ENCODE assay signal across 1 cellular context in the genomic region with DNA sequence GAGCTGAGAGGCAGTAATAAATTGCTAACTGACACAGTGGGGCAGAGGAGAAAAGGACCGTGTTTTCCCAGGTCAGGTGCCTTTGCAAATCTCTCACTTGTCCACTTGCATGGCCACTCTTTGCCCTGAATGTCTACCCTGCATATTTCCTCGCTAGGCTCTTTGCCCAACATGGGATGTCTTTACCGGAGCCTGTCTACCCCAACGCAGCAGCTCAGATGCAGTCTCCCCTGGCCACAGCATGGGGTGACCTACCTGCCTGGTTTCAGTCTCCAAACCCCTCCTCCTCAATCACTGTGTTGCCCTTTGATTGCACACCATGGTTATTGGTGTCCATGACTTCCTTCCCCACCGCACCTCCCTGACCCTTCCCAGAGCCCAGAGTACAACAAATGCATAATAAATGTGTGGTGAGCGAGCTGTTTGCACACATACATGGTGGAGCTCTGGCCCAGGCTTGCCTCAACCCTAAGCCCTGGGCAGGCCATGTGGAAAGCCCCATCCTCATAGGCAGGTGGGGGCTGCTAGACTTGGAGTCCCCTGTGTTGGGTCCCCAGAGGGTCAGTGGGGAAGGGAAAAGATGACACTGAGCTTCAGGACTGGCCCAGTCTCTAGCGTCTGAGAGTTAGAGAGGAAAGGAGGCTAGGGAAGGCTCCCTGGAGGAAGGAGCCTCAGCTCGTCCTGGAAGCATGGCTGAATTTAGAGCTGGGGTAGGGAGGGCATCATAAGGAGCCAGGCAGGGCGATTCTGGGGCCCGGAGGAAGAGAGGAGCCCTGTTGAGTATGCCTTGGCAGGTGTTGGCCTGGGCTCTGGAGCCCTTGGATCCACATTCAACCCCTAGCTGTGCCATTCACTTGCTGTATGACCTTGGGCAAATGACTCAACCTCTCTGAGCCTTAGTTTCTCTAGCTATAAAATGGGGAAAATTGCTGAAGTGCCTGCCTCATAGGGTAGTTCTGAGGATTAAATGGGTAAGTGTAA.
TF ChIP-seq lines count a peak whose summit lies in the region.

No MANE protein-coding gene starts in this region.

TF ChIP-seq in HepG2, 621 proteins besides CTCF, POLR2A, EP300 and RAD21 (continued from another document and continues in another):
- TF ChIP-seq, protein P1, sequence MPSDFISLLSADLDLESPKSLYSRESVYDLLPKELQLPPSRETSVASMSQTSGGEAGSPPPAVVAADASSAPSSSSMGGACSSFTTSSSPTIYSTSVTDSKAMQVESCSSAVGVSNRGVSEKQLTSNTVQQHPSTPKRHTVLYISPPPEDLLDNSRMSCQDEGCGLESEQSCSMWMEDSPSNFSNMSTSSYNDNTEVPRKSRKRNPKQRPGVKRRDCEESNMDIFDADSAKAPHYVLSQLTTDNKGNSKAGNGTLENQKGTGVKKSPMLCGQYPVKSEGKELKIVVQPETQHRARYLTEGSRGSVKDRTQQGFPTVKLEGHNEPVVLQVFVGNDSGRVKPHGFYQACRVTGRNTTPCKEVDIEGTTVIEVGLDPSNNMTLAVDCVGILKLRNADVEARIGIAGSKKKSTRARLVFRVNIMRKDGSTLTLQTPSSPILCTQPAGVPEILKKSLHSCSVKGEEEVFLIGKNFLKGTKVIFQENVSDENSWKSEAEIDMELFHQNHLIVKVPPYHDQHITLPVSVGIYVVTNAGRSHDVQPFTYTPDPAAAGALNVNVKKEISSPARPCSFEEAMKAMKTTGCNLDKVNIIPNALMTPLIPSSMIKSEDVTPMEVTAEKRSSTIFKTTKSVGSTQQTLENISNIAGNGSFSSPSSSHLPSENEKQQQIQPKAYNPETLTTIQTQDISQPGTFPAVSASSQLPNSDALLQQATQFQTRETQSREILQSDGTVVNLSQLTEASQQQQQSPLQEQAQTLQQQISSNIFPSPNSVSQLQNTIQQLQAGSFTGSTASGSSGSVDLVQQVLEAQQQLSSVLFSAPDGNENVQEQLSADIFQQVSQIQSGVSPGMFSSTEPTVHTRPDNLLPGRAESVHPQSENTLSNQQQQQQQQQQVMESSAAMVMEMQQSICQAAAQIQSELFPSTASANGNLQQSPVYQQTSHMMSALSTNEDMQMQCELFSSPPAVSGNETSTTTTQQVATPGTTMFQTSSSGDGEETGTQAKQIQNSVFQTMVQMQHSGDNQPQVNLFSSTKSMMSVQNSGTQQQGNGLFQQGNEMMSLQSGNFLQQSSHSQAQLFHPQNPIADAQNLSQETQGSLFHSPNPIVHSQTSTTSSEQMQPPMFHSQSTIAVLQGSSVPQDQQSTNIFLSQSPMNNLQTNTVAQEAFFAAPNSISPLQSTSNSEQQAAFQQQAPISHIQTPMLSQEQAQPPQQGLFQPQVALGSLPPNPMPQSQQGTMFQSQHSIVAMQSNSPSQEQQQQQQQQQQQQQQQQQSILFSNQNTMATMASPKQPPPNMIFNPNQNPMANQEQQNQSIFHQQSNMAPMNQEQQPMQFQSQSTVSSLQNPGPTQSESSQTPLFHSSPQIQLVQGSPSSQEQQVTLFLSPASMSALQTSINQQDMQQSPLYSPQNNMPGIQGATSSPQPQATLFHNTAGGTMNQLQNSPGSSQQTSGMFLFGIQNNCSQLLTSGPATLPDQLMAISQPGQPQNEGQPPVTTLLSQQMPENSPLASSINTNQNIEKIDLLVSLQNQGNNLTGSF (CRISPR knock-in tag; IDR thresholded peaks at IDR 0.05) = no peak; the same call in 1 of the 2 replicates
- TF ChIP-seq DBP (CRISPR knock-in tag; IDR thresholded peaks at IDR 0.05; ENCODE audit: not compliant biosample characterization) (no peak), ZNF629 (CRISPR knock-in tag; conservative IDR thresholded peaks at IDR 0.05) (peak; percentile 46), ETV6 (CRISPR knock-in tag; conservative IDR thresholded peaks at IDR 0.05) (no peak), CSRNP1 (CRISPR knock-in tag; IDR thresholded peaks at IDR 0.05) (no peak; the same call in 1 of the 2 replicates), MTA3 (CRISPR knock-in tag; IDR thresholded peaks at IDR 0.05) (no peak), NCOA5 (CRISPR knock-in tag; IDR thresholded peaks at IDR 0.05) (no peak), SP5 (CRISPR knock-in tag; IDR thresholded peaks at IDR 0.05; ENCODE audit: borderline replicate concordance, low read depth) (no peak), ZNF350 (CRISPR knock-in tag; IDR thresholded peaks at IDR 0.05; ENCODE audit: borderline replicate concordance, low read depth) (0 out of 2 replicates have a peak, but pooled peaks have one; percentile 4), SRSF4 (IDR thresholded peaks at IDR 0.05; ENCODE audit: low read depth, low read length, poor library complexity, severe bottlenecking) (no peak), SSRP1 (CRISPR knock-in tag; IDR thresholded peaks at IDR 0.05) (peak; percentile 88), PHB2 (IDR thresholded peaks at IDR 0.05; ENCODE audit: partially characterized antibody) (no peak), NFYC (CRISPR knock-in tag; IDR thresholded peaks at IDR 0.05) (no peak), ZNF652 (CRISPR knock-in tag; IDR thresholded peaks at IDR 0.05; ENCODE audit: borderline replicate concordance, low read depth) (no peak), HDAC2 (CRISPR knock-in tag; IDR thresholded peaks at IDR 0.05) (no peak), KLF6 (CRISPR knock-in tag; IDR thresholded peaks at IDR 0.05) (no peak), JDP2 (CRISPR knock-in tag; IDR thresholded peaks at IDR 0.05; ENCODE audit: borderline replicate concordance) (no peak), THYN1 (CRISPR knock-in tag; IDR thresholded peaks at IDR 0.05; ENCODE audit: borderline replicate concordance, low read depth) (no peak), ZNF354B (CRISPR knock-in tag; IDR thresholded peaks at IDR 0.05) (no peak; the same call in 1 of the 2 replicates), CBFB (CRISPR knock-in tag; IDR thresholded peaks at IDR 0.05) (no peak), ZHX1 (CRISPR knock-in tag; IDR thresholded peaks at IDR 0.05; ENCODE audit: low read depth) (peak; percentile 41; the same call in 1 of the 2 replicates), SMARCC2 (IDR thresholded peaks at IDR 0.05) (no peak), ZSCAN5A (CRISPR knock-in tag; IDR thresholded peaks at IDR 0.05; ENCODE audit: borderline replicate concordance) (no peak), ZMAT5 (CRISPR knock-in tag; IDR thresholded peaks at IDR 0.05; ENCODE audit: borderline replicate concordance, low read depth) (no peak), CBX2 (IDR thresholded peaks at IDR 0.05; ENCODE audit: low read depth, low read length) (no peak), CBX2 (CRISPR knock-in tag; IDR thresholded peaks at IDR 0.05; ENCODE audit: low read depth) (no peak), ZNF747 (CRISPR knock-in tag; IDR thresholded peaks at IDR 0.05; ENCODE audit: borderline replicate concordance) (0 out of 2 replicates have a peak, but pooled peaks have one; percentile 36), MXD4 (CRISPR knock-in tag; IDR thresholded peaks at IDR 0.05) (no peak), SIN3A (IDR thresholded peaks at IDR 0.05; ENCODE audit: borderline replicate concordance, low read depth, low read length) (no peak), ZNF281 (CRISPR knock-in tag; IDR thresholded peaks at IDR 0.05; ENCODE audit: borderline replicate concordance) (no peak), NCOA1 (CRISPR knock-in tag; IDR thresholded peaks at IDR 0.05) (no peak), REL (CRISPR knock-in tag; conservative IDR thresholded peaks at IDR 0.05) (peak; percentile 81), HMG20B (CRISPR knock-in tag; conservative IDR thresholded peaks at IDR 0.05) (no peak), ZNF605 (CRISPR knock-in tag; IDR thresholded peaks at IDR 0.05) (no peak), ZNF30 (CRISPR knock-in tag; IDR thresholded peaks at IDR 0.05) (peak; percentile 76; the same call in 1 of the 2 replicates), MAX (IDR thresholded peaks at IDR 0.05) (peak; percentile 13; the same call in 1 of the 2 replicates), RBM22 (optimal IDR thresholded peaks at IDR 0.05; ENCODE audit: low read length) (peak; percentile 76)
- TF ChIP-seq, protein P2, sequence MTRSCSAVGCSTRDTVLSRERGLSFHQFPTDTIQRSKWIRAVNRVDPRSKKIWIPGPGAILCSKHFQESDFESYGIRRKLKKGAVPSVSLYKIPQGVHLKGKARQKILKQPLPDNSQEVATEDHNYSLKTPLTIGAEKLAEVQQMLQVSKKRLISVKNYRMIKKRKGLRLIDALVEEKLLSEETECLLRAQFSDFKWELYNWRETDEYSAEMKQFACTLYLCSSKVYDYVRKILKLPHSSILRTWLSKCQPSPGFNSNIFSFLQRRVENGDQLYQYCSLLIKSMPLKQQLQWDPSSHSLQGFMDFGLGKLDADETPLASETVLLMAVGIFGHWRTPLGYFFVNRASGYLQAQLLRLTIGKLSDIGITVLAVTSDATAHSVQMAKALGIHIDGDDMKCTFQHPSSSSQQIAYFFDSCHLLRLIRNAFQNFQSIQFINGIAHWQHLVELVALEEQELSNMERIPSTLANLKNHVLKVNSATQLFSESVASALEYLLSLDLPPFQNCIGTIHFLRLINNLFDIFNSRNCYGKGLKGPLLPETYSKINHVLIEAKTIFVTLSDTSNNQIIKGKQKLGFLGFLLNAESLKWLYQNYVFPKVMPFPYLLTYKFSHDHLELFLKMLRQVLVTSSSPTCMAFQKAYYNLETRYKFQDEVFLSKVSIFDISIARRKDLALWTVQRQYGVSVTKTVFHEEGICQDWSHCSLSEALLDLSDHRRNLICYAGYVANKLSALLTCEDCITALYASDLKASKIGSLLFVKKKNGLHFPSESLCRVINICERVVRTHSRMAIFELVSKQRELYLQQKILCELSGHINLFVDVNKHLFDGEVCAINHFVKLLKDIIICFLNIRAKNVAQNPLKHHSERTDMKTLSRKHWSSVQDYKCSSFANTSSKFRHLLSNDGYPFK (CRISPR knock-in tag; IDR thresholded peaks at IDR 0.05; ENCODE audit: borderline replicate concordance) = no peak
